In the genomic region with DNA sequence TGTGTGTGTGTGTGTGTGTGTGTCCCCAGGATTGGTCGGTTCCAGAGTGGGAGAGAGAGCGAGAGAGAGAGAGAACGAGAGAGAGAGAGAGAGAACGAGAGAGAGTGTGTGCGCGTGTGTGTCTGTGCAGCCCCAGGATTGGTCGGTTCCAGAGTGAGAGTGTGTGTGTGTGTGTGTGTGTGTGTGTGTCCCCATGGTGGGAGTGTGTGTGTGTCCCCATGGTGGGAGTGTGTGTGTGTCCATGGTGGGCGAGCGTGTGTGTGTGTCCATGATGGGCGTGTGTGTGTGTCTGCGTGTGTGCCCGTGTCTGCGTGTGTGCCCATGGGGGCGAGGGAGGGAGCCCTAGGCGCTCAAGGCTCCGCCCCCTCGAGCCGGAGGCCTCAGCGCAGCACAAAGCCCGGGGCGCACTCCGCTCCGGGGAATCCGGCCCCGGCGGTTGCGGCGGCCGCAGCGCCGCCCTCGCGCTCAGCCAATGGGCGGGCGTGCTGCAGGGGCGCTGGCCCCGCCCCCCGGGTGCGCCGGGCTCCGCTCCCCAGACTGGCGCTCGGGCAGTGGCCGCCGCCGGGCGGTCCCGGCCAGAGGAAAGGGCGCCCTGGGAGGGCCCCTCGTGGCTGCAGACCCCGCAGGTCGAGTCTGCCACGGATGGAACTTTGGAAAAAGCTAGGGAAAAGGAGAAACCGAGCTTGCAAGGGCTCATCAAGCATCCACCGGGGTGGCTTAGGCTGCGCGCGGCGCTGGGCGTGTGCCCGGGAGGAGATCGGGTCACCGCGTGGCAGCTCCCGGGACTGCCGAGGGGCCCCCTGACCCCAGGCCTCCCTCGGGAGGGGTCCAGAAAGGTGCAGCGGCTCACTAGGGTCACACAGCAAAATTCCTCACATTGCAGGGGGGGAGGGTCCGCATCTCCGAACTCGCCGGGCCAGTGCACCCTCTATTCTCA, we compare ENCODE assay signal across 8 cellular contexts.
DNase-seq lines count a peak whose midpoint lies in the region; ATAC-seq and TF ChIP-seq lines count a peak whose summit lies in the region.

No MANE protein-coding gene starts in this region.

- TF ChIP-seq CTCF in endothelial cell (IDR thresholded peaks at IDR 0.05; ENCODE audit: unreplicated experiment): peak; percentile 12
- no peak for TF ChIP-seq CTCF in mesothelial cell of epicardium (IDR thresholded peaks at IDR 0.05; ENCODE audit: unreplicated experiment)

- H3K4me3 Mint-ChIP-seq in endothelial cell (ENCODE audit: unreplicated experiment) (peak overlapping the region; percentile 93), mesothelial cell of epicardium (peak overlapping the region; percentile 71)

- H3K4me1 Mint-ChIP-seq in endothelial cell (ENCODE audit: unreplicated experiment) (peaks cover 16% of the 10 kb centered on the region), mesothelial cell of epicardium (peaks cover 5% of the 10 kb centered on the region)

- H3K9me3 Mint-ChIP-seq in endothelial cell (ENCODE audit: unreplicated experiment) (no peaks in the 10 kb centered on the region), mesothelial cell of epicardium (no peaks in the 10 kb centered on the region)

- H3K27ac Mint-ChIP-seq in endothelial cell (ENCODE audit: unreplicated experiment): peak overlapping the region; percentile 90
- peak overlapping the region; percentile 78 for H3K27ac Mint-ChIP-seq in mesothelial cell of epicardium

- peaks cover 2% of the 10 kb centered on the region for H3K27me3 Mint-ChIP-seq in endothelial cell (ENCODE audit: unreplicated experiment)
- H3K27me3 Mint-ChIP-seq in mesothelial cell of epicardium (ENCODE audit: low read depth): no peaks in the 10 kb centered on the region

- ATAC-seq in GM19455 (IDR thresholded peaks at IDR 0.05; ENCODE audit: unreplicated experiment): peak; percentile 79

- H3K36me3 Mint-ChIP-seq in endothelial cell (ENCODE audit: low read depth, unreplicated experiment): peaks cover 10% of the 10 kb centered on the region
- H3K36me3 Mint-ChIP-seq in mesothelial cell of epicardium: no peaks in the 10 kb centered on the region

- peak; percentile 6 for DNase-seq in COR-L47 (lab: John Stamatoyannopoulos, UW)
- peak; percentile 76 for DNase-seq in HPDE6-E6E7 (ENCODE audit: extremely low spot score)
- DNase-seq in NOMO-1 (lab: John Stamatoyannopoulos, UW; ENCODE audit: unreplicated experiment in 2 of 2): peak; percentile 91 to 96
- DNase-seq in activated CD8-positive, alpha-beta memory T cell treated with anti-CD3 and anti-CD28 coated beads, Interleukin-2, amount 50 U/mL, for 4 hours: peak; percentile 89
- peak; percentile 94 for DNase-seq in endothelial cell (ENCODE audit: low spot score)
- peak; percentile 86 to 92 for DNase-seq in mesothelial cell of epicardium (ENCODE audit: low spot score in 2 of 2, unreplicated experiment in 2 of 2)
- peak; percentile 71 for DNase-seq in stimulated activated CD8-positive, alpha-beta memory T cell treated with anti-CD3 and anti-CD28 coated beads, Interleukin-15, amount 100 ng/mL, for 24 hours (ENCODE audit: low read depth)

Comparison
In these comparisons a context has a peak if more than half of its experiments do, and no peak if none do; other contexts are left out.
1. Peak in every context shown above with its lines: DNase-seq and ATAC-seq.
2. DNase-seq: peak in every context shown above with its lines; median percentile 94 in endothelial cell; 94 in NOMO-1; 89 in activated CD8-positive, alpha-beta memory T cell treated with anti-CD3 and anti-CD28 coated beads, Interleukin-2, amount 50 U/mL, for 4 hours; 89 in mesothelial cell of epicardium; 76 in HPDE6-E6E7; 71 in stimulated activated CD8-positive, alpha-beta memory T cell treated with anti-CD3 and anti-CD28 coated beads, Interleukin-15, amount 100 ng/mL, for 24 hours; 6 in COR-L47.